8 cellular contexts compared by ENCODE assay signal in genomic region chr10:64115913-64116643, GRCh38.
A peak's percentile ranks its signal among the peaks of the same experiment; 100 is the strongest.
DNase-seq lines count a peak whose midpoint lies in the region; ATAC-seq, FAIRE-seq and TF ChIP-seq lines count a peak whose summit lies in the region.

No MANE protein-coding gene starts in this region.

- H4K5ac ChIP-seq in mesendoderm (ENCODE audit: low read length), result no peak overlapping the region

- H3K4ac ChIP-seq in mesendoderm (ENCODE audit: low read depth, low read length), result peak overlapping the region; percentile 99

- no peak overlapping the region for H3K56ac ChIP-seq in mesendoderm (ENCODE audit: low read length)

- H2AFZ ChIP-seq in K562 (ENCODE audit: low read depth, low read length), result no peak overlapping the region

- FAIRE-seq in K562 (lab: Jason Lieb, UNC), result no peak

- CTCF ChIA-PET in K562 (lab: Yijun Ruan, JAX; ENCODE audit: low intra/inter-chr PET ratio), result no interaction called here

- H3K4me1 ChIP-seq in K562 (replicated peaks in 1 of 2; ENCODE audit: control insufficient read depth in 2 of 2, insufficient read depth in 2 of 2, low read length in 2 of 2) (no peaks in the 10 kb centered on the region), mesendoderm (ENCODE audit: control insufficient read depth, low read depth, low read length) (peaks cover 9% of the 10 kb centered on the region)

- H3K9me3 ChIP-seq in K562 (replicated peaks; ENCODE audit: control insufficient read depth, insufficient read depth, low read depth, low read length), result no peaks in the 10 kb centered on the region

- H3K4me2 ChIP-seq in K562 (ENCODE audit: insufficient read depth, low read length) (no peak overlapping the region), mesendoderm (ENCODE audit: low read length) (no peak overlapping the region)

- ATAC-seq in HG03432 (IDR thresholded peaks at IDR 0.05; ENCODE audit: unreplicated experiment) (peak; percentile 49), K562 (no peak), GM21381 (IDR thresholded peaks at IDR 0.05; ENCODE audit: unreplicated experiment) (no peak)

- no peak for TF ChIP-seq EP300 in K562 (IDR thresholded peaks at IDR 0.05; ENCODE audit: low read length)

- POLR2A ChIA-PET in K562 (lab: Yijun Ruan, JAX), result no interaction called here

- H3K23ac ChIP-seq in mesendoderm (ENCODE audit: low read length), result no peak overlapping the region

- no peaks in the 10 kb centered on the region for H3K79me1 ChIP-seq in mesendoderm (ENCODE audit: low read length)

- whole genome bisulfite sequencing in K562 (ENCODE audit: insufficient coverage, low coverage, missing lambda C conversion rate), result 0% methylated on average over 4 of the region's 4 CpGs
- no CpG with 5 or more reads among the region's 4 CpGs for WGBS in mesendoderm (ENCODE audit: extremely low coverage, insufficient coverage, low lambda C conversion rate)

- H2BK15ac ChIP-seq in mesendoderm (replicated peaks; ENCODE audit: low read depth), result peak overlapping the region; percentile 37

- H3K4me3 ChIP-seq in GM06990 (replicated peaks; ENCODE audit: low read depth, low read length) (no peak overlapping the region), K562 (no peak overlapping the region), mesendoderm (ENCODE audit: low read length) (no peak overlapping the region)

- H3K9me1 ChIP-seq in K562 (ENCODE audit: control insufficient read depth, insufficient read depth, low read length), result no peaks in the 10 kb centered on the region

- H4K8ac ChIP-seq in mesendoderm (ENCODE audit: low read depth, low read length), result no peak overlapping the region

- DNase-seq in GM06990 (ENCODE audit: extremely low read depth, insufficient read length), result no peak
- DNase-seq in K562 (ENCODE audit: extremely low read depth in 1 of 4, low spot score in 3 of 4), result peak in 3 of 4 experiments; percentile 11 to 17 (median 14)
- DNase-seq in mesendoderm, result peak; percentile 76
- no peak for DNase-seq in A172 (ENCODE audit: low spot score)
- DNase-seq in activated CD4-positive, alpha-beta T cell treated with anti-CD3 and anti-CD28 coated beads for 1 hour, result no peak
- no peak for DNase-seq in stimulated activated CD4-positive, alpha-beta T cell treated with anti-CD3 and anti-CD28 coated beads, Interleukin-4, amount 100 ng/mL, for 24 hours

- no TSS peak for BruUV-seq in K562 (replicated peaks; lab: Mats Ljungman, UMichigan)

- TF ChIP-seq CTCF in GM06990 (IDR thresholded peaks at IDR 0.05; ENCODE audit: insufficient read depth, low read length, poor library complexity, severe bottlenecking) (peak; percentile 75), K562 (IDR thresholded peaks at IDR 0.05 in 2 of 3, conservative IDR thresholded peaks at IDR 0.05 in 1 of 3; ENCODE audit: insufficient read depth in 2 of 3, low read depth in 1 of 3, low read length in 3 of 3) (peak in 1 of 3 experiments; percentile 42; a peak in 3 of 6 replicates)

- H3K27ac ChIP-seq in K562 (ENCODE audit: extremely low read depth, low read depth, low read length), result no peak overlapping the region
- no peak overlapping the region for H3K27ac ChIP-seq in mesendoderm (ENCODE audit: low read depth, low read length)

- H3K36me3 ChIP-seq in GM06990 (ENCODE audit: control insufficient read depth, insufficient read depth, low read length), result no peaks in the 10 kb centered on the region
- H3K36me3 ChIP-seq in K562 (ENCODE audit: control insufficient read depth, insufficient read depth, low read length), result no peaks in the 10 kb centered on the region
- no peaks in the 10 kb centered on the region for H3K36me3 ChIP-seq in mesendoderm (ENCODE audit: control insufficient read depth, insufficient read depth, low read length)

- no peak overlapping the region for H2AK5ac ChIP-seq in mesendoderm (ENCODE audit: low read length)

- TF ChIP-seq RAD21 in K562 (CRISPR knock-in tag; conservative IDR thresholded peaks at IDR 0.05 in 1 of 2, IDR thresholded peaks at IDR 0.05 in 1 of 2), result peak; percentile 19 to 26; a peak in 2 of 4 replicates

- H2BK120ac ChIP-seq in mesendoderm (ENCODE audit: low read depth, low read length), result peak overlapping the region; percentile 97

- H2BK5ac ChIP-seq in mesendoderm (ENCODE audit: low read length), result peak overlapping the region; percentile 27

- no peak overlapping the region for H3K9ac ChIP-seq in K562 (ENCODE audit: insufficient read depth in 1 of 2, low read depth in 2 of 2, low read length in 2 of 2)
- no peak overlapping the region for H3K9ac ChIP-seq in mesendoderm (ENCODE audit: low read length)

- H3K18ac ChIP-seq in mesendoderm (ENCODE audit: low read length), result peak overlapping the region; percentile 91

- intact Hi-C loops in K562 (cut with micrococcal nuclease), result no loop called here

- in situ Hi-C loops in K562 (cut with MboI), result no loop called here

- no peak for TF ChIP-seq POLR2A in K562 (conservative IDR thresholded peaks at IDR 0.05)

- H3K27me3 ChIP-seq in GM06990 (replicated peaks; ENCODE audit: control insufficient read depth, insufficient read depth, low read length) (no peaks in the 10 kb centered on the region), K562 (ENCODE audit: control insufficient read depth in 2 of 2, insufficient read depth in 2 of 2, low read length in 2 of 2) (no peaks in the 10 kb centered on the region), mesendoderm (ENCODE audit: insufficient read depth, low read length, poor library complexity) (no peaks in the 10 kb centered on the region)

- H3K79me2 ChIP-seq in K562 (ENCODE audit: control insufficient read depth, insufficient read depth, low read length) (no peaks in the 10 kb centered on the region), mesendoderm (ENCODE audit: control insufficient read depth, insufficient read depth, low read length) (no peaks in the 10 kb centered on the region)

- no peaks in the 10 kb centered on the region for H4K20me1 ChIP-seq in K562 (replicated peaks; ENCODE audit: control insufficient read depth, insufficient read depth, low read length)

TF ChIP-seq in K562, 482 proteins besides CTCF, POLR2A, EP300 and RAD21 (continues in another document):
- TF ChIP-seq ZNF655 (CRISPR knock-in tag; IDR thresholded peaks at IDR 0.05) (no peak), STAG1 (CRISPR knock-in tag; IDR thresholded peaks at IDR 0.05; ENCODE audit: borderline replicate concordance) (no peak), C11orf30 (IDR thresholded peaks at IDR 0.05; ENCODE audit: low read depth) (no peak), ZNF584 (CRISPR knock-in tag; IDR thresholded peaks at IDR 0.05; ENCODE audit: low read depth) (no peak), BCLAF1 (IDR thresholded peaks at IDR 0.05; ENCODE audit: borderline replicate concordance in 1 of 2, control insufficient read depth in 1 of 2, low read depth in 2 of 2, low read length in 1 of 2) (no peak), GABPB1 (CRISPR knock-in tag; IDR thresholded peaks at IDR 0.05) (no peak), ZFP91 (CRISPR knock-in tag; IDR thresholded peaks at IDR 0.05) (no peak)

Comparison
In these comparisons a context has a peak if more than half of its experiments do, and no peak if none do; other contexts are left out.
1. DNase-seq: peak in K562 (3 of 4) and mesendoderm (single experiment); none in GM06990 (single experiment), A172 (single experiment), activated CD4-positive, alpha-beta T cell treated with anti-CD3 and anti-CD28 coated beads for 1 hour (single experiment) and stimulated activated CD4-positive, alpha-beta T cell treated with anti-CD3 and anti-CD28 coated beads, Interleukin-4, amount 100 ng/mL, for 24 hours (single experiment).